ENCODE assay signal across 8 cellular contexts in genomic region chr21:43646550-43647260, GRCh38. TPM values are rescaled to one million over a fixed set of nuclear protein-coding genes. Genes with fewer than 3 reads are reported as not detected.
DNase-seq lines count a peak whose midpoint lies in the region; ATAC-seq and TF ChIP-seq lines count a peak whose summit lies in the region.

No MANE protein-coding gene starts in this region.

- H3K4me3 Mint-ChIP-seq in neural progenitor cell = no peak overlapping the region

- no peaks in the 10 kb centered on the region for H3K9me3 Mint-ChIP-seq in neural progenitor cell

- H3K27ac ChIP-seq in neural progenitor cell (no peak overlapping the region), stomach (peak overlapping the region in 1 of 5 donors; percentile 58)

- no peaks in the 10 kb centered on the region for H4K20me1 ChIP-seq in neural progenitor cell (ENCODE audit: low read depth)

- no peak overlapping the region for H2AFZ ChIP-seq in neural progenitor cell (replicated peaks)

- no peaks in the 10 kb centered on the region for H3K79me2 ChIP-seq in neural progenitor cell (ENCODE audit: low read depth)

- H3K27me3 ChIP-seq in MG63 (no peaks in the 10 kb centered on the region; the same call in 1 of the 2 replicates), neural progenitor cell (no peaks in the 10 kb centered on the region), stomach (no peaks in the 10 kb centered on the region)

- H3K36me3 Mint-ChIP-seq in neural progenitor cell = no peaks in the 10 kb centered on the region

- no peak for TF ChIP-seq POLR2A in stomach (IDR thresholded peaks at IDR 0.05)

- H3K9ac ChIP-seq in neural progenitor cell = no peak overlapping the region

- DNase-seq in CD1c-positive myeloid dendritic cell (ENCODE audit: extremely low spot score) = peak; percentile 93
- DNase-seq in MG63 = peak; percentile 85
- DNase-seq in RPMI8226 = peak; percentile 90
- peak; percentile 72 for DNase-seq in activated T-helper 1 cell treated with Interleukin-2 at 50 U/mL for 16 hours (ENCODE audit: low read depth)
- peak; percentile 97 for DNase-seq in fibroblast of pulmonary artery (ENCODE audit: low read depth)
- peak; percentile 93 for DNase-seq in neural progenitor cell (ENCODE audit: low spot score)
- DNase-seq in stomach = peak; percentile 94

- intact Hi-C loops in stomach (cut with DNase I; ENCODE audit: low total_unique reads) = no loop called here

- H3K4me3 ChIP-seq in MG63 (no peak overlapping the region), fibroblast of pulmonary artery (replicated peaks; ENCODE audit: low read depth, low read length) (no peak overlapping the region), neural progenitor cell (no peak overlapping the region), stomach (no peak overlapping the region)

- ATAC-seq in GM21529 (IDR thresholded peaks at IDR 0.05; ENCODE audit: unreplicated experiment) = peak; percentile 85

- H3F3A ChIP-seq in neural progenitor cell (ENCODE audit: low read depth) = peaks cover 2% of the 10 kb centered on the region

- TF ChIP-seq CTCF in fibroblast of pulmonary artery (IDR thresholded peaks at IDR 0.05; ENCODE audit: low read length, missing control alignments) (peak; percentile 99), neural progenitor cell (IDR thresholded peaks at IDR 0.05) (peak; percentile 99), stomach (IDR thresholded peaks at IDR 0.05) (peak in 5 of 7 experiments; percentile 99 to 100 (median 100))

- no peak overlapping the region for H3K27ac Mint-ChIP-seq in neural progenitor cell

- 16 to 20% (median 17%) methylated on average over 7 of the region's 7 CpGs for WGBS in stomach, 5 donors

- no peaks in the 10 kb centered on the region for H3K27me3 Mint-ChIP-seq in neural progenitor cell (ENCODE audit: insufficient read depth, low read depth)

- peaks cover 27% of the 10 kb centered on the region for H3K4me1 Mint-ChIP-seq in neural progenitor cell

- H3K9me3 ChIP-seq in MG63 (no peaks in the 10 kb centered on the region), neural progenitor cell (ENCODE audit: low read depth) (no peaks in the 10 kb centered on the region), stomach (no peaks in the 10 kb centered on the region)

- no peaks in the 10 kb centered on the region for H3K4me1 ChIP-seq in neural progenitor cell
- peaks cover 0 to 20% (median 10%) of the 10 kb centered on the region in 4 donors for H3K4me1 ChIP-seq in stomach

- H3K4me2 ChIP-seq in neural progenitor cell = no peak overlapping the region

- H3K36me3 ChIP-seq in MG63 (no peaks in the 10 kb centered on the region), neural progenitor cell (no peaks in the 10 kb centered on the region), stomach (no peaks in the 10 kb centered on the region)

- TF ChIP-seq EP300 in stomach (IDR thresholded peaks at IDR 0.05) = no peak

RNA-seq across cellular contexts. Expression of gene HSF2BP, which starts 12.6 kb away (rescaled TPM):
- total RNA-seq in MG63 (2014; rRNA removed; shearing (Covaris generic); ENCODE audit: low replicate concordance) = 2.4 and 6.4 TPM in 2 replicates
- total RNA-seq in neural progenitor cell (ENCODE audit: low replicate concordance) (0.71 and 1.1 TPM in 2 replicates), stomach (1 to 10 TPM in 1 of 5 donors, under 1 TPM in 1, not detected in 3; 0.58 to 1.5 TPM)
- under 1 TPM; 0.23 to 0.31 (median 0.25) TPM for polyA plus RNA-seq in stomach

RNA-seq across cellular contexts. Expression of gene RRP1B, which starts 12.7 kb away (rescaled TPM):
- total RNA-seq in MG63 (2014; rRNA removed; shearing (Covaris generic); ENCODE audit: low replicate concordance) = 17.9 and 23.0 TPM in 2 replicates
- total RNA-seq in neural progenitor cell (ENCODE audit: low replicate concordance) = 45.0 TPM in 2 replicates
- 10 to 100 TPM in 4 of 5 donors, 1 to 10 TPM in 1; 6.4 to 23.6 (median 14.9) TPM for total RNA-seq in stomach
- 1 to 10 TPM; 4.0 to 6.3 (median 6.2) TPM for polyA plus RNA-seq in stomach
